In genomic region chrX:154452823-154453222, GRCh38 we compare ENCODE assay signal across 12 cellular contexts. TPM values are rescaled to one million over a fixed set of nuclear protein-coding genes. Genes with fewer than 3 reads are reported as not detected.
DNase-seq lines count a peak whose midpoint lies in the region; TF ChIP-seq lines count a peak whose summit lies in the region.
"Had no signal": no experiment of that assay in that cellular context is flagged by ENCODE, and none has a peak within 500 bp of the region (broad histone marks: within the 10 kb centered on the region; RNA-seq: fewer than 3 reads in every experiment).

No MANE protein-coding gene starts in this region.

- peak overlapping the region; percentile 14 for H3K27ac ChIP-seq in caudate nucleus (ENCODE audit: low read depth, low read length)
- peak overlapping the region; percentile 52 for H3K27ac ChIP-seq in temporal lobe (ENCODE audit: low read depth, low read length)
- no peak overlapping the region for H3K27ac ChIP-seq in mesenchymal stem cell (ENCODE audit: low read length, poor library complexity, severe bottlenecking)
- H3K27ac ChIP-seq: C4-2B had no signal

- H3K36me3 ChIP-seq in mesenchymal stem cell (ENCODE audit: control insufficient read depth in 1 of 2, insufficient read depth in 2 of 2, low read depth in 1 of 2, low read length in 2 of 2), result peaks cover 47 to 50% of the 10 kb centered on the region in 2 experiments

- H2BK5ac ChIP-seq in mesenchymal stem cell (ENCODE audit: low read depth, low read length, poor library complexity, severe bottlenecking), result no peak overlapping the region

- no peak overlapping the region for H3K4me3 ChIP-seq in foreskin fibroblast (ENCODE audit: low read depth in 1 of 2, low read length in 2 of 2)
- H3K4me3 ChIP-seq in mesenchymal stem cell (ENCODE audit: insufficient read depth in 1 of 2, low read depth in 1 of 2, low read length in 2 of 2), result no peak overlapping the region
- H3K4me3 ChIP-seq: HAP-1 had no signal

- H4K91ac ChIP-seq in mesenchymal stem cell (ENCODE audit: low read length), result no peak overlapping the region

- TF ChIP-seq CTCF in foreskin fibroblast (IDR thresholded peaks at IDR 0.05; ENCODE audit: low read depth, low read length), result no peak
- no peak for TF ChIP-seq CTCF in GM13976 (IDR thresholded peaks at IDR 0.05; ENCODE audit: borderline replicate concordance, control extremely low read depth, extremely low read depth, insufficient read depth, missing control alignments)

- no peak overlapping the region for H2AK5ac ChIP-seq in mesenchymal stem cell (ENCODE audit: low read length, severe bottlenecking)

- DNase-seq in G401 (ENCODE audit: low spot score) (peak; percentile 44), caudate nucleus (lab: John Stamatoyannopoulos, UW) (peak in 24 of 61 donors; percentile 7 to 41 (median 14)), medulla oblongata (ENCODE audit: extremely low spot score) (peak; percentile 28), foreskin fibroblast (no peak), GM13976 (ENCODE audit: low spot score) (no peak), mesenchymal stem cell (no peak)
- DNase-seq: BE2C; CD4-positive, alpha-beta memory T cell; DMS79 had no signal

- H3K4me1 ChIP-seq in mesenchymal stem cell (ENCODE audit: control insufficient read depth, insufficient read depth, low read depth, low read length), result peaks cover 3% of the 10 kb centered on the region
- H3K4me1 ChIP-seq: BE2C had no signal

- no peaks in the 10 kb centered on the region for H3K9me3 ChIP-seq in mesenchymal stem cell (ENCODE audit: control insufficient read depth, low read length)
- H3K9me3 ChIP-seq: BE2C, HAP-1 had no signal

- in situ Hi-C loops in G401 (cut with HindIII; ENCODE audit: low sequenced_read_pairs), result no loop called here
- in situ Hi-C loops in GM13976 (cut with MboI; ENCODE audit: low sequenced_read_pairs, unreplicated experiment), result no loop called here

- H3K18ac ChIP-seq in mesenchymal stem cell (ENCODE audit: low read depth in 1 of 2, low read length in 2 of 2), result no peak overlapping the region

- H3K23ac ChIP-seq in mesenchymal stem cell (ENCODE audit: low read length in 2 of 2), result no peak overlapping the region

- H2AFZ ChIP-seq in mesenchymal stem cell (ENCODE audit: low read depth, low read length), result no peak overlapping the region

- H2BK120ac ChIP-seq in mesenchymal stem cell (ENCODE audit: low read depth, low read length), result no peak overlapping the region

- H3K27me3 ChIP-seq in mesenchymal stem cell (ENCODE audit: control insufficient read depth in 1 of 2, insufficient read depth in 1 of 2, low read length in 2 of 2), result no peaks in the 10 kb centered on the region
- H3K27me3 ChIP-seq: BE2C had no signal

- peaks cover 14% of the 10 kb centered on the region for H3K79me1 ChIP-seq in mesenchymal stem cell (replicated peaks; ENCODE audit: low read length, poor library complexity, severe bottlenecking)

- no peak overlapping the region for H3K14ac ChIP-seq in mesenchymal stem cell (ENCODE audit: low read length in 2 of 2)

- no peak overlapping the region for H2BK12ac ChIP-seq in mesenchymal stem cell (ENCODE audit: low read length in 2 of 2)

- WGBS in mesenchymal stem cell, result 99% methylated on average over 5 of the region's 9 CpGs

- no peak overlapping the region for H3K4me2 ChIP-seq in mesenchymal stem cell (ENCODE audit: low read length, poor library complexity, severe bottlenecking)

- H3K9ac ChIP-seq in mesenchymal stem cell (ENCODE audit: low read length), result no peak overlapping the region

- no peak overlapping the region for H2BK15ac ChIP-seq in mesenchymal stem cell (ENCODE audit: low read depth, poor library complexity, severe bottlenecking)

- no peak overlapping the region for H4K8ac ChIP-seq in mesenchymal stem cell (ENCODE audit: low read length)

- H3K4ac ChIP-seq in mesenchymal stem cell (ENCODE audit: low read depth in 1 of 2, low read length in 2 of 2), result no peak overlapping the region

RNA-seq across cellular contexts. Expression of gene PLXNA3, which starts 5.3 kb away (rescaled TPM):
- total RNA-seq in G401 (2014; rRNA removed; shearing (Covaris generic)), result 3.6 and 6.0 TPM in 2 replicates
- 17.7 TPM for total RNA-seq in temporal lobe
- 50.5 TPM for polyA plus RNA-seq in mesenchymal stem cell (2013, experiment 1 of 2)
- 47.0 TPM for polyA plus RNA-seq in mesenchymal stem cell (2013, experiment 2 of 2)

RNA-seq across cellular contexts. Expression of gene FAM50A, which starts 8.9 kb away (rescaled TPM):
- 56.1 and 63.4 TPM in 2 replicates for total RNA-seq in G401 (2014; rRNA removed; shearing (Covaris generic))
- total RNA-seq in temporal lobe, result 15.5 TPM
- polyA plus RNA-seq in mesenchymal stem cell (2013, experiment 1 of 2), result 129 TPM
- polyA plus RNA-seq in mesenchymal stem cell (2013, experiment 2 of 2), result 129 TPM

RNA-seq across cellular contexts. Expression of gene GDI1, which starts 15.9 kb away (rescaled TPM):
- total RNA-seq in G401 (2014; rRNA removed; shearing (Covaris generic)), result 51.4 and 57.6 TPM in 2 replicates
- 284 TPM for total RNA-seq in temporal lobe
- polyA plus RNA-seq in mesenchymal stem cell (2013, experiment 1 of 2), result 109 TPM
- polyA plus RNA-seq in mesenchymal stem cell (2013, experiment 2 of 2), result 102 TPM

RNA-seq across cellular contexts. Expression of gene ATP6AP1, which starts 24.3 kb away (rescaled TPM):
- total RNA-seq in G401 (2014; rRNA removed; shearing (Covaris generic)), result 48.9 and 60.6 TPM in 2 replicates
- 41.8 TPM for total RNA-seq in temporal lobe
- polyA plus RNA-seq in mesenchymal stem cell (2013, experiment 1 of 2), result 157 TPM
- 156 TPM for polyA plus RNA-seq in mesenchymal stem cell (2013, experiment 2 of 2)

RNA-seq across cellular contexts. Expression of gene LAGE3, which starts 26.3 kb away (rescaled TPM):
- 72.0 and 79.9 TPM in 2 replicates for total RNA-seq in G401 (2014; rRNA removed; shearing (Covaris generic))
- total RNA-seq in temporal lobe, result 7.9 TPM
- polyA plus RNA-seq in mesenchymal stem cell (2013, experiment 1 of 2), result 22.7 TPM
- polyA plus RNA-seq in mesenchymal stem cell (2013, experiment 2 of 2), result 23.5 TPM

Comparison
In these comparisons a context has a peak if more than half of its experiments do, and no peak if none do; other contexts are left out.
1. DNase-seq: peak in G401 (single experiment) and medulla oblongata (single experiment); none in foreskin fibroblast (0 of 2), GM13976 (single experiment) and mesenchymal stem cell (single experiment).